18 cellular contexts compared by ENCODE assay signal in genomic region chr11:84358034-84358433, GRCh38.
A peak's percentile ranks its signal among the peaks of the same experiment; 100 is the strongest.
DNase-seq lines count a peak whose midpoint lies in the region; ATAC-seq and TF ChIP-seq lines count a peak whose summit lies in the region.
"Had no signal": no experiment of that assay in that cellular context is flagged by ENCODE, and none has a peak within 500 bp of the region (broad histone marks: within the 10 kb centered on the region; RNA-seq: fewer than 3 reads in every experiment).

No MANE protein-coding gene starts in this region.

- no peak overlapping the region for H4K8ac ChIP-seq in IMR-90 (ENCODE audit: low read depth in 2 of 2, low read length in 2 of 2)

- no peak overlapping the region for H4K91ac ChIP-seq in IMR-90 (ENCODE audit: insufficient read depth, low read depth, low read length)

- H3K9ac ChIP-seq in SK-N-SH (no peak overlapping the region), IMR-90 (ENCODE audit: low read depth, low read length) (no peak overlapping the region)
- H3K9ac ChIP-seq: GM23248 had no signal

- H2AK5ac ChIP-seq in IMR-90 (ENCODE audit: low read depth, low read length), result no peak overlapping the region

- H4K5ac ChIP-seq in IMR-90 (ENCODE audit: low read depth, low read length), result no peak overlapping the region

- dilution Hi-C loops in IMR-90 (cut with HindIII; ENCODE audit: low sequenced_read_pairs, unreplicated experiment), result no loop called here

- H3K23ac ChIP-seq in IMR-90 (ENCODE audit: low read depth, low read length), result no peak overlapping the region

- H2BK20ac ChIP-seq in IMR-90 (ENCODE audit: low read depth, low read length), result no peak overlapping the region

- in situ Hi-C loops in IMR-90 (cut with MboI; ENCODE audit: low sequenced_read_pairs), result no loop called here

- ATAC-seq in SK-N-SH treated with all-trans-retinoic acid at 6 μM for 48 hours (no peak), IMR-90 (ENCODE audit: low read depth) (no peak)
- ATAC-seq: GM12878 had no signal

- H3K79me1 ChIP-seq in IMR-90 (ENCODE audit: low read depth in 1 of 2, low read length in 2 of 2), result no peaks in the 10 kb centered on the region

- no TSS peak for BruUV-seq in IMR-90 (replicated peaks; lab: Mats Ljungman, UMichigan)

- H4K20me1 ChIP-seq in SK-N-SH (ENCODE audit: insufficient read depth) (no peaks in the 10 kb centered on the region), IMR-90 (ENCODE audit: insufficient read depth, low read length) (no peaks in the 10 kb centered on the region)

- no peak overlapping the region for H3K4ac ChIP-seq in IMR-90 (ENCODE audit: low read depth, low read length)

- H3F3A ChIP-seq in SK-N-SH (replicated peaks; ENCODE audit: insufficient read depth), result no peaks in the 10 kb centered on the region

- H2AFZ ChIP-seq in SK-N-SH (ENCODE audit: low read depth) (no peak overlapping the region), IMR-90 (replicated peaks; ENCODE audit: low read length, poor library complexity) (no peak overlapping the region)
- H2AFZ ChIP-seq: GM23248 had no signal

- H3K18ac ChIP-seq in IMR-90 (ENCODE audit: low read depth, low read length), result no peak overlapping the region

- no peak overlapping the region for H3K56ac ChIP-seq in IMR-90 (ENCODE audit: extremely low read depth, insufficient read depth, low read length)

- H2BK120ac ChIP-seq in IMR-90 (ENCODE audit: low read depth, low read length), result no peak overlapping the region

- peak in 2 of 3 experiments; percentile 8 to 62 for DNase-seq in NCI-H1417 (lab: John Stamatoyannopoulos, UW)
- no peak for DNase-seq in NCI-H1417 treated with DMSO at 0.1 percent for 48 hours (lab: John Stamatoyannopoulos, UW)
- no peak for DNase-seq in SK-N-SH
- DNase-seq in IMR-90, result no peak
- no peak for DNase-seq in activated T-cell treated with anti-CD3 and anti-CD28 coated beads for 4 hours
- DNase-seq: 8988T; C1 segment of cervical spinal cord; Calu3; CD4-positive, alpha-beta memory T cell; COR-L47; DMS79; EL; GDM1; GM23248; H7; HCEC 1CT had no signal

- no peak overlapping the region for H2BK15ac ChIP-seq in IMR-90 (ENCODE audit: low read depth, low read length)

- H3K79me2 ChIP-seq in SK-N-SH (ENCODE audit: insufficient read depth), result no peaks in the 10 kb centered on the region

- H3K4me3 ChIP-seq in SK-N-SH (ENCODE audit: low read depth in 2 of 2, low read length in 1 of 2), result no peak overlapping the region
- H3K4me3 ChIP-seq in IMR-90 (ENCODE audit: insufficient read depth, low read depth, low read length), result no peak overlapping the region
- H3K4me3 ChIP-seq: GM12878, GM23248 had no signal

- 33% methylated on average over 2 of the region's 2 CpGs for WGBS in SK-N-SH (ENCODE audit: low lambda C conversion rate)
- WGBS in IMR-90 (ENCODE audit: extremely low coverage in 2 of 2, insufficient read length in 1 of 2), 2 experiments, result no CpG with 5 or more reads among the region's 2 CpGs

- TF ChIP-seq CTCF in SK-N-SH (IDR thresholded peaks at IDR 0.05) (no peak), IMR-90 (conservative IDR thresholded peaks at IDR 0.05; ENCODE audit: low read depth, low read length) (no peak)

- no peak overlapping the region for H2AK9ac ChIP-seq in IMR-90 (replicated peaks; ENCODE audit: low read depth, low read length, poor library complexity)

- H3K14ac ChIP-seq in IMR-90 (replicated peaks; ENCODE audit: low read depth, low read length), result no peak overlapping the region

- H3K4me2 ChIP-seq in SK-N-SH, result no peak overlapping the region
- H3K4me2 ChIP-seq in IMR-90 (ENCODE audit: low read depth, low read length), result no peak overlapping the region

- TF ChIP-seq EP300 in SK-N-SH (IDR thresholded peaks at IDR 0.05; ENCODE audit: borderline replicate concordance in 1 of 2, low read depth in 1 of 2, low read length in 1 of 2), result 0 out of 4 replicates have a peak, but pooled peaks of 1 of the 2 experiments have one; percentile 8

- no peak overlapping the region for H2BK5ac ChIP-seq in IMR-90 (ENCODE audit: low read depth, low read length, poor library complexity, severe bottlenecking)

- H3K9me1 ChIP-seq in IMR-90 (ENCODE audit: insufficient read depth, low read length), result no peaks in the 10 kb centered on the region

- POLR2A ChIA-PET in SK-N-SH (lab: Yijun Ruan, JAX) (no interaction called here), IMR-90 (lab: Charles Lee; ENCODE audit: unreplicated experiment) (interaction anchor here (0.6 kb wide), 1 partner anchor 308 kb away, joined by 8 read pairs; no protein-coding TSS in a partner anchor)

- intact Hi-C loops in IMR-90 (cut with micrococcal nuclease), result no loop called here

- no peaks in the 10 kb centered on the region for H3K4me1 ChIP-seq in SK-N-SH (ENCODE audit: control insufficient read depth in 1 of 2, insufficient read depth in 2 of 2, low read depth in 1 of 2, low read length in 1 of 2)
- no peaks in the 10 kb centered on the region for H3K4me1 ChIP-seq in IMR-90 (ENCODE audit: control insufficient read depth, insufficient read depth, low read length)

- no peak for TF ChIP-seq POLR2A in IMR-90 (IDR thresholded peaks at IDR 0.05; ENCODE audit: low read depth, low read length)

- H3K9me2 ChIP-seq in SK-N-SH, result no peaks in the 10 kb centered on the region

- no peaks in the 10 kb centered on the region for H3K9me3 ChIP-seq in SK-N-SH
- H3K9me3 ChIP-seq in IMR-90 (ENCODE audit: control insufficient read depth, insufficient read depth, low read length), result no peaks in the 10 kb centered on the region

- H3K27me3 ChIP-seq in SK-N-SH (ENCODE audit: insufficient read depth) (no peaks in the 10 kb centered on the region), IMR-90 (ENCODE audit: control insufficient read depth, insufficient read depth, low read length) (no peaks in the 10 kb centered on the region)

- CTCF ChIA-PET in SK-N-SH (lab: Yijun Ruan, JAX) (interaction anchor here (0.9 to 1.5 kb wide), 2 partner anchors 12 to 530 kb away, joined by 3 to 4 read pairs; no protein-coding TSS in a partner anchor), IMR-90 (lab: Yijun Ruan, JAX) (no interaction called here)

- TF ChIP-seq RAD21 in SK-N-SH (IDR thresholded peaks at IDR 0.05; ENCODE audit: low read length), result no peak
- no peak for TF ChIP-seq RAD21 in IMR-90 (IDR thresholded peaks at IDR 0.05; ENCODE audit: low read length)

- H3K36me3 ChIP-seq in SK-N-SH (replicated peaks in 1 of 2; ENCODE audit: control insufficient read depth in 1 of 2, insufficient read depth in 2 of 2, low read length in 1 of 2) (no peaks in the 10 kb centered on the region), IMR-90 (ENCODE audit: control insufficient read depth, insufficient read depth, low read length) (no peaks in the 10 kb centered on the region)

- no peak overlapping the region for H3K27ac ChIP-seq in SK-N-SH (ENCODE audit: low read depth in 2 of 2, low read length in 1 of 2)
- H3K27ac ChIP-seq in IMR-90 (ENCODE audit: insufficient read depth, low read length), result no peak overlapping the region
- H3K27ac ChIP-seq: GM23248 had no signal

TF ChIP-seq in SK-N-SH, 30 proteins besides CTCF, POLR2A, EP300 and RAD21:
- TF ChIP-seq SIN3A (IDR thresholded peaks at IDR 0.05; ENCODE audit: borderline replicate concordance, low read depth, low read length), result no peak
- TF ChIP-seq FOSL2 (IDR thresholded peaks at IDR 0.05; ENCODE audit: borderline replicate concordance, low read depth), result no peak
- TF ChIP-seq RCOR1 (IDR thresholded peaks at IDR 0.05; ENCODE audit: low read length), result peak; percentile 46; the same call in 1 of the 2 replicates

TF ChIP-seq in SK-N-SH treated with all-trans-retinoic acid at 6 μM for 48 hours, 23 proteins besides CTCF, POLR2A, EP300 and RAD21:
- TF ChIP-seq ZNF8 (CRISPR knock-in tag; IDR thresholded peaks at IDR 0.05), result no peak
- no peak for TF ChIP-seq ZFP3 (CRISPR knock-in tag; IDR thresholded peaks at IDR 0.05)
- TF ChIP-seq PPARA (CRISPR knock-in tag; IDR thresholded peaks at IDR 0.05; ENCODE audit: borderline replicate concordance), result no peak
TF ChIP-seq in SK-N-SH treated with all-trans-retinoic acid at 6 μM for 48 hours: peak in this region for 0.

TF ChIP-seq in IMR-90, 13 proteins besides CTCF, POLR2A, EP300 and RAD21:
- TF ChIP-seq SMC3 (IDR thresholded peaks at IDR 0.05; ENCODE audit: low read depth, low read length) (no peak), MAFK (IDR thresholded peaks at IDR 0.05; ENCODE audit: low read depth, low read length) (peak; percentile 76)

Comparison
In these comparisons a context has a peak if more than half of its experiments do, and no peak if none do; other contexts are left out.
1. DNase-seq: peak in NCI-H1417 (2 of 3); none in NCI-H1417 treated with DMSO at 0.1 percent for 48 hours (single experiment), SK-N-SH (single experiment), IMR-90 (single experiment) and activated T-cell treated with anti-CD3 and anti-CD28 coated beads for 4 hours (single experiment).